In the genomic region with DNA sequence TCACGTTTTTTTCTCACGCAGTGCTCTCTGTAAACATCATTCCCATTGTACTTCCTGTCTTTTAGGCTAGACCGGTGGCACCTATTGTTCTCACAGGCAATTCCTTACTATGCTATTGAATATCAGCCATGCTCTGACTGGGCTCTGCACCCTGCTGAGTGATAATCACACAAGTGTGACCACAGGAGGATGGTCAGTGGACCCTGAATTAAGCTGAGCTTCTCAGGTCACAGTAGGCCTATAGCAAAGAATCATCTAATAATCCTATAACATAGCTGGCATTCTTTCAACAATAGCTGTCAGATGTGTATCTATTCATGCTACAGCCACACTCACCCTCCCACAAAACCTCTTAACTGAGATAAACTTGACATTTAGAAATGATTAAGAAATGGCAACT, we compare ENCODE assay signal across 31 cellular contexts.
DNase-seq lines count a peak whose midpoint lies in the region; ATAC-seq and TF ChIP-seq lines count a peak whose summit lies in the region.
"Had no signal": no experiment of that assay in that cellular context is flagged by ENCODE, and none has a peak within 500 bp of the region (broad histone marks: within the 10 kb centered on the region; RNA-seq: fewer than 3 reads in every experiment).

No MANE protein-coding gene starts in this region.

- DNase-seq in DMS53 (lab: John Stamatoyannopoulos, UW) (peak; percentile 52), NCI-H146 treated with DMSO at 0.1 percent for 48 hours (lab: John Stamatoyannopoulos, UW; ENCODE audit: unreplicated experiment) (peak; percentile 23), WTC11 (ENCODE audit: low spot score) (no peak), neural progenitor cell (ENCODE audit: low spot score) (peak; percentile 66), MCF 10A (ENCODE audit: unreplicated experiment) (no peak)
- no peak for DNase-seq in activated CD4-positive, alpha-beta T cell treated with anti-CD3 and anti-CD28 coated beads for 48 hours
- DNase-seq: ACHN; activated CD4-positive, alpha-beta T cell treated with anti-CD3 and anti-CD28 coated beads, Interleukin-2, amount 50 U/mL, for 4 hours; activated naive CD4-positive, alpha-beta T cell treated with Interleukin-2 at 50 U/mL for 16 hours; body of pancreas; CD4-positive, alpha-beta memory T cell; GOT3; kidney glomerular epithelial cell; NCI-H1048; NCI-H187 treated with DMSO at 0.1 percent for 48 hours; NCI-H345; NCI-H82; posterior cingulate gyrus; RPMI8226; stimulated activated naive CD8-positive, alpha-beta T cell treated with anti-CD3 and anti-CD28 coated beads, Interleukin-15, amount 100 ng/mL, for 72 hours had no signal

- H3K9me3 Mint-ChIP-seq in WTC11, result peaks cover 7% of the 10 kb centered on the region
- no peaks in the 10 kb centered on the region for H3K9me3 Mint-ChIP-seq in neural progenitor cell
- H3K9me3 Mint-ChIP-seq in MCF 10A (ENCODE audit: unreplicated experiment), result no peaks in the 10 kb centered on the region
- H3K9me3 Mint-ChIP-seq: mesothelial cell of epicardium; stimulated activated naive CD8-positive, alpha-beta T cell treated with anti-CD3 and anti-CD28 coated beads, Interleukin-15, amount 100 ng/mL, for 72 hours had no signal

- no peaks in the 10 kb centered on the region for H3K36me3 ChIP-seq in neural progenitor cell
- H3K36me3 ChIP-seq: neutrophil, SJSA1, thoracic aorta had no signal

- no peaks in the 10 kb centered on the region for H3K27me3 Mint-ChIP-seq in WTC11 (ENCODE audit: low read depth)
- peaks cover 5% of the 10 kb centered on the region for H3K27me3 Mint-ChIP-seq in neural progenitor cell (ENCODE audit: insufficient read depth, low read depth)
- no peaks in the 10 kb centered on the region for H3K27me3 Mint-ChIP-seq in MCF 10A (ENCODE audit: insufficient read depth, unreplicated experiment)
- H3K27me3 Mint-ChIP-seq: B cell; CD4-positive, alpha-beta memory T cell; central memory CD8-positive, alpha-beta T cell; dendritic cell treated with granulocyte-macrophage colony-stimulating factor and Interleukin-4, amounts not matched to agents 40 ng/mL and 50 ng/mL, for 4 days; IgD-negative memory B cell; stimulated activated naive CD8-positive, alpha-beta T cell treated with anti-CD3 and anti-CD28 coated beads, Interleukin-15, amount 100 ng/mL, for 72 hours had no signal

- no TSS peak for BruUV-seq in MCF 10A (replicated peaks; lab: Mats Ljungman, UMichigan)

- H3K4me3 ChIP-seq in neural progenitor cell, result no peak overlapping the region
- H3K4me3 ChIP-seq: body of pancreas, SJSA1, thoracic aorta had no signal

- H3K36me3 Mint-ChIP-seq in WTC11, result no peaks in the 10 kb centered on the region
- no peaks in the 10 kb centered on the region for H3K36me3 Mint-ChIP-seq in neural progenitor cell
- H3K36me3 Mint-ChIP-seq in MCF 10A (ENCODE audit: insufficient read depth, unreplicated experiment), result no peaks in the 10 kb centered on the region
- H3K36me3 Mint-ChIP-seq: CD4-positive, alpha-beta memory T cell; IgD-negative memory B cell; mesothelial cell of epicardium had no signal

- POLR2A ChIA-PET in WTC11 (lab: Charles Lee) (no interaction called here), MCF 10A (lab: Yijun Ruan, JAX) (no interaction called here)

- intact Hi-C loops in MCF 10A (cut with micrococcal nuclease), result no loop called here

- H2AFZ ChIP-seq in neural progenitor cell (replicated peaks), result no peak overlapping the region

- H3K9ac ChIP-seq in neural progenitor cell, result no peak overlapping the region

- no peak overlapping the region for H3K4me2 ChIP-seq in neural progenitor cell

- no peaks in the 10 kb centered on the region for H3K27me3 ChIP-seq in neural progenitor cell
- H3K27me3 ChIP-seq: body of pancreas, neutrophil, SJSA1 had no signal

- ATAC-seq in WTC11 (peak; percentile 30), GM21360 (IDR thresholded peaks at IDR 0.05; ENCODE audit: unreplicated experiment) (no peak)
- ATAC-seq: body of pancreas; esophagus mucosa; sciatic nerve; stimulated activated naive CD8-positive, alpha-beta T cell treated with anti-CD3 and anti-CD28 coated beads, Interleukin-15, amount 100 ng/mL, for 72 hours had no signal

- H3K27ac Mint-ChIP-seq in WTC11 (no peak overlapping the region; the same call in 1 of the 2 replicates), neural progenitor cell (peak overlapping the region; percentile 30), MCF 10A (ENCODE audit: low read depth, unreplicated experiment) (no peak overlapping the region)
- H3K27ac Mint-ChIP-seq: B cell; CD4-positive, alpha-beta memory T cell; dendritic cell treated with granulocyte-macrophage colony-stimulating factor and Interleukin-4, amounts not matched to agents 40 ng/mL and 50 ng/mL, for 4 days; IgD-negative memory B cell; mesothelial cell of epicardium; stimulated activated naive CD8-positive, alpha-beta T cell treated with anti-CD3 and anti-CD28 coated beads, Interleukin-15, amount 100 ng/mL, for 72 hours had no signal

- H3F3A ChIP-seq in neural progenitor cell (ENCODE audit: low read depth), result no peaks in the 10 kb centered on the region

- no peak overlapping the region for H3K4me3 Mint-ChIP-seq in WTC11
- no peak overlapping the region for H3K4me3 Mint-ChIP-seq in neural progenitor cell
- no peak overlapping the region for H3K4me3 Mint-ChIP-seq in MCF 10A (ENCODE audit: unreplicated experiment)
- H3K4me3 Mint-ChIP-seq: B cell; CD4-positive, alpha-beta memory T cell; central memory CD8-positive, alpha-beta T cell; dendritic cell treated with granulocyte-macrophage colony-stimulating factor and Interleukin-4, amounts not matched to agents 40 ng/mL and 50 ng/mL, for 4 days; IgD-negative memory B cell; mesothelial cell of epicardium; stimulated activated naive CD8-positive, alpha-beta T cell treated with anti-CD3 and anti-CD28 coated beads, Interleukin-15, amount 100 ng/mL, for 72 hours had no signal

- CTCF ChIA-PET in WTC11 (lab: Charles Lee) (no interaction called here), MCF 10A (lab: Yijun Ruan, JAX) (no interaction called here)

- H3K4me1 ChIP-seq in neural progenitor cell, result peaks cover 4% of the 10 kb centered on the region
- H3K4me1 ChIP-seq: body of pancreas, SJSA1 had no signal

- TF ChIP-seq CTCF in WTC11 (IDR thresholded peaks at IDR 0.05) (no peak), neural progenitor cell (IDR thresholded peaks at IDR 0.05) (no peak), MCF 10A (IDR thresholded peaks at IDR 0.05; ENCODE audit: unreplicated experiment) (no peak)

- H3K27ac ChIP-seq in neural progenitor cell, result no peak overlapping the region
- H3K27ac ChIP-seq: body of pancreas, neutrophil, SJSA1, thoracic aorta had no signal

- H3K4me1 Mint-ChIP-seq in WTC11 (peaks cover 19% of the 10 kb centered on the region), neural progenitor cell (peaks cover 24% of the 10 kb centered on the region), MCF 10A (ENCODE audit: insufficient read depth, unreplicated experiment) (no peaks in the 10 kb centered on the region)
- H3K4me1 Mint-ChIP-seq: B cell; CD4-positive, alpha-beta memory T cell; central memory CD8-positive, alpha-beta T cell; IgD-negative memory B cell; mesothelial cell of epicardium; stimulated activated naive CD8-positive, alpha-beta T cell treated with anti-CD3 and anti-CD28 coated beads, Interleukin-15, amount 100 ng/mL, for 72 hours had no signal

- no peaks in the 10 kb centered on the region for H3K79me2 ChIP-seq in neural progenitor cell (ENCODE audit: low read depth)

- no peaks in the 10 kb centered on the region for H3K9me3 ChIP-seq in neural progenitor cell (ENCODE audit: low read depth)
- H3K9me3 ChIP-seq: body of pancreas, neutrophil, SJSA1, thoracic aorta had no signal

- H4K20me1 ChIP-seq in neural progenitor cell (ENCODE audit: low read depth), result no peaks in the 10 kb centered on the region

TF ChIP-seq in WTC11, 78 proteins besides CTCF, POLR2A, EP300 and RAD21 (continues in another document):
- no peak for TF ChIP-seq ZNF232 (CRISPR knock-in tag; IDR thresholded peaks at IDR 0.05)
- TF ChIP-seq, protein P1, sequence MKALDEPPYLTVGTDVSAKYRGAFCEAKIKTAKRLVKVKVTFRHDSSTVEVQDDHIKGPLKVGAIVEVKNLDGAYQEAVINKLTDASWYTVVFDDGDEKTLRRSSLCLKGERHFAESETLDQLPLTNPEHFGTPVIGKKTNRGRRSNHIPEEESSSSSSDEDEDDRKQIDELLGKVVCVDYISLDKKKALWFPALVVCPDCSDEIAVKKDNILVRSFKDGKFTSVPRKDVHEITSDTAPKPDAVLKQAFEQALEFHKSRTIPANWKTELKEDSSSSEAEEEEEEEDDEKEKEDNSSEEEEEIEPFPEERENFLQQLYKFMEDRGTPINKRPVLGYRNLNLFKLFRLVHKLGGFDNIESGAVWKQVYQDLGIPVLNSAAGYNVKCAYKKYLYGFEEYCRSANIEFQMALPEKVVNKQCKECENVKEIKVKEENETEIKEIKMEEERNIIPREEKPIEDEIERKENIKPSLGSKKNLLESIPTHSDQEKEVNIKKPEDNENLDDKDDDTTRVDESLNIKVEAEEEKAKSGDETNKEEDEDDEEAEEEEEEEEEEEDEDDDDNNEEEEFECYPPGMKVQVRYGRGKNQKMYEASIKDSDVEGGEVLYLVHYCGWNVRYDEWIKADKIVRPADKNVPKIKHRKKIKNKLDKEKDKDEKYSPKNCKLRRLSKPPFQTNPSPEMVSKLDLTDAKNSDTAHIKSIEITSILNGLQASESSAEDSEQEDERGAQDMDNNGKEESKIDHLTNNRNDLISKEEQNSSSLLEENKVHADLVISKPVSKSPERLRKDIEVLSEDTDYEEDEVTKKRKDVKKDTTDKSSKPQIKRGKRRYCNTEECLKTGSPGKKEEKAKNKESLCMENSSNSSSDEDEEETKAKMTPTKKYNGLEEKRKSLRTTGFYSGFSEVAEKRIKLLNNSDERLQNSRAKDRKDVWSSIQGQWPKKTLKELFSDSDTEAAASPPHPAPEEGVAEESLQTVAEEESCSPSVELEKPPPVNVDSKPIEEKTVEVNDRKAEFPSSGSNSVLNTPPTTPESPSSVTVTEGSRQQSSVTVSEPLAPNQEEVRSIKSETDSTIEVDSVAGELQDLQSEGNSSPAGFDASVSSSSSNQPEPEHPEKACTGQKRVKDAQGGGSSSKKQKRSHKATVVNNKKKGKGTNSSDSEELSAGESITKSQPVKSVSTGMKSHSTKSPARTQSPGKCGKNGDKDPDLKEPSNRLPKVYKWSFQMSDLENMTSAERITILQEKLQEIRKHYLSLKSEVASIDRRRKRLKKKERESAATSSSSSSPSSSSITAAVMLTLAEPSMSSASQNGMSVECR (CRISPR knock-in tag; IDR thresholded peaks at IDR 0.05; ENCODE audit: borderline replicate concordance), result no peak
- no peak for TF ChIP-seq ATF1 (CRISPR knock-in tag; IDR thresholded peaks at IDR 0.05)
- TF ChIP-seq, protein P2, sequence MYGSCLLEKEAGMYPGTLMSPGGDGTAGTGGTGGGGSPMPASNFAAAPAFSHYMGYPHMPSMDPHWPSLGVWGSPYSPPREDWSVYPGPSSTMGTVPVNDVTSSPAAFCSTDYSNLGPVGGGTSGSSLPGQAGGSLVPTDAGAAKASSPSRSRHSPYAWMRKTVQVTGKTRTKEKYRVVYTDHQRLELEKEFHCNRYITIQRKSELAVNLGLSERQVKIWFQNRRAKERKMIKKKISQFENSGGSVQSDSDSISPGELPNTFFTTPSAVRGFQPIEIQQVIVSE (CRISPR knock-in tag; IDR thresholded peaks at IDR 0.05; ENCODE audit: borderline replicate concordance), result no peak

Comparison
In these comparisons a context has a peak if more than half of its experiments do, and no peak if none do; other contexts are left out.
1. DNase-seq: peak in DMS53 (single experiment), NCI-H146 treated with DMSO at 0.1 percent for 48 hours (single experiment) and neural progenitor cell (single experiment); none in WTC11 (single experiment), activated CD4-positive, alpha-beta T cell treated with anti-CD3 and anti-CD28 coated beads for 48 hours (single experiment) and MCF 10A (single experiment).